In the genomic region with DNA sequence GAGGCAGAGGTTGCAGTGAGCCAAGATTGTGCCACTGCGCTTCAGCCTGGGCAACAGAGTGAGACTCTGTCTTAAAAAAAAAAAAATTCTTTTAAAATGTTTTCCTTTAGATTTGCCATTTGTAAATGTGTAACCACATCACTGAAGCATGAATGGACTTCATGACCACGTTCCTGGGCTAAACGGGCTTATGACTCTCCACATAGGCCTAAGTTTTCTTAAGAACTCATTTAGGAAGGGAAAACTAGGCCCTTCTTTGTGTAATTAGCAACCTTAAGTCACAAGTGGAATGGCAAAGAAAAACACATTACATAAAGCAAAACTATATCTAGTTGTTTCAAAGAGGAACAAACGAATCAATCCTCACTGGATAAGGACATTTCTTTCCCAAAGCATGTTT, we compare ENCODE assay signal across 19 cellular contexts.
DNase-seq lines count a peak whose midpoint lies in the region; ATAC-seq and TF ChIP-seq lines count a peak whose summit lies in the region.
"Had no signal": no experiment of that assay in that cellular context is flagged by ENCODE, and none has a peak within 500 bp of the region (broad histone marks: within the 10 kb centered on the region; RNA-seq: fewer than 3 reads in every experiment).

No MANE protein-coding gene starts in this region.

- no peak for TF ChIP-seq POLR2A in sigmoid colon (IDR thresholded peaks at IDR 0.05)

- TF ChIP-seq CTCF in epithelial cell of proximal tubule (conservative IDR thresholded peaks at IDR 0.05; ENCODE audit: low read depth, low read length) = no peak
- no peak for TF ChIP-seq CTCF in sigmoid colon (IDR thresholded peaks at IDR 0.05)

- H3K4me3 Mint-ChIP-seq in activated naive CD8-positive, alpha-beta T cell treated with anti-CD3 and anti-CD28 coated beads, Interleukin-2, amount 50 U/mL, for 24 hours = no peak overlapping the region
- H3K4me3 Mint-ChIP-seq: CD14-positive monocyte had no signal

- no peak overlapping the region for H3K4me3 ChIP-seq in epithelial cell of proximal tubule (ENCODE audit: low read depth, low read length)
- H3K4me3 ChIP-seq in mesenchymal stem cell (ENCODE audit: insufficient read depth in 1 of 2, low read depth in 1 of 2, low read length in 2 of 2) = no peak overlapping the region
- H3K4me3 ChIP-seq in sigmoid colon = no peak overlapping the region
- H3K4me3 ChIP-seq: SJSA1 had no signal

- intact Hi-C loops in sigmoid colon (cut with DNase I) = no loop called here

- no peak for TF ChIP-seq EP300 in sigmoid colon (IDR thresholded peaks at IDR 0.05)

- 71% methylated on average over 2 of the region's 4 CpGs for WGBS in mesenchymal stem cell
- WGBS in sigmoid colon, 2 donors = 63 to 79% methylated on average over 4 of the region's 4 CpGs

- no peak overlapping the region for H2BK12ac ChIP-seq in mesenchymal stem cell (ENCODE audit: low read length in 2 of 2)

- H3K27ac ChIP-seq in mesenchymal stem cell (ENCODE audit: low read length, poor library complexity, severe bottlenecking) (peak overlapping the region; percentile 76), sigmoid colon (peak overlapping the region; percentile 25 to 74 (median 68))
- H3K27ac ChIP-seq: SJSA1 had no signal

- H3K9me3 Mint-ChIP-seq in activated naive CD8-positive, alpha-beta T cell treated with anti-CD3 and anti-CD28 coated beads, Interleukin-2, amount 50 U/mL, for 24 hours = no peaks in the 10 kb centered on the region

- H3K4me1 Mint-ChIP-seq in activated naive CD8-positive, alpha-beta T cell treated with anti-CD3 and anti-CD28 coated beads, Interleukin-2, amount 50 U/mL, for 24 hours = no peaks in the 10 kb centered on the region
- H3K4me1 Mint-ChIP-seq: CD14-positive monocyte had no signal

- DNase-seq in EH (ENCODE audit: low read depth) (peak; percentile 38), epithelial cell of proximal tubule (ENCODE audit: low read depth) (peak; percentile 73), mesenchymal stem cell (no peak), sigmoid colon (no peak), NCI-H128 (lab: John Stamatoyannopoulos, UW; ENCODE audit: unreplicated experiment) (no peak)
- DNase-seq in activated naive CD8-positive, alpha-beta T cell treated with anti-CD3 and anti-CD28 coated beads, Interleukin-2, amount 50 U/mL, for 24 hours = no peak
- DNase-seq: AML-193, COR-L47, DMS153, EL, NCI-H1417 treated with DMSO at 0.1 percent for 48 hours, NCI-H2029 treated with DMSO at 0.1 percent for 48 hours, NCI-H510A, NCI-H82, PC-3 had no signal

- no peak overlapping the region for H4K8ac ChIP-seq in mesenchymal stem cell (ENCODE audit: low read length)

- H2AK5ac ChIP-seq in mesenchymal stem cell (ENCODE audit: low read length, severe bottlenecking) = no peak overlapping the region

- H3K27ac Mint-ChIP-seq in activated naive CD8-positive, alpha-beta T cell treated with anti-CD3 and anti-CD28 coated beads, Interleukin-2, amount 50 U/mL, for 24 hours = no peak overlapping the region
- H3K27ac Mint-ChIP-seq: CD14-positive monocyte had no signal

- H3K27me3 ChIP-seq in mesenchymal stem cell (ENCODE audit: control insufficient read depth in 1 of 2, insufficient read depth in 1 of 2, low read length in 2 of 2) = no peaks in the 10 kb centered on the region
- H3K27me3 ChIP-seq in sigmoid colon = no peaks in the 10 kb centered on the region
- H3K27me3 ChIP-seq: SJSA1 had no signal

- no peaks in the 10 kb centered on the region for H3K79me1 ChIP-seq in mesenchymal stem cell (replicated peaks; ENCODE audit: low read length, poor library complexity, severe bottlenecking)

- H3K4me2 ChIP-seq in mesenchymal stem cell (ENCODE audit: low read length, poor library complexity, severe bottlenecking) = no peak overlapping the region

- no peaks in the 10 kb centered on the region for H3K36me3 ChIP-seq in mesenchymal stem cell (ENCODE audit: control insufficient read depth in 1 of 2, insufficient read depth in 2 of 2, low read depth in 1 of 2, low read length in 2 of 2)
- peaks cover 0 to 5% (median under 1%) of the 10 kb centered on the region in 4 donors for H3K36me3 ChIP-seq in sigmoid colon
- H3K36me3 ChIP-seq: SJSA1 had no signal

- no peak overlapping the region for H2BK5ac ChIP-seq in mesenchymal stem cell (ENCODE audit: low read depth, low read length, poor library complexity, severe bottlenecking)

- H3K9ac ChIP-seq in mesenchymal stem cell (ENCODE audit: low read length) = no peak overlapping the region

- no peak overlapping the region for H3K18ac ChIP-seq in mesenchymal stem cell (ENCODE audit: low read depth in 1 of 2, low read length in 2 of 2)

- no peaks in the 10 kb centered on the region for H3K27me3 Mint-ChIP-seq in activated naive CD8-positive, alpha-beta T cell treated with anti-CD3 and anti-CD28 coated beads, Interleukin-2, amount 50 U/mL, for 24 hours

- H3K4ac ChIP-seq in mesenchymal stem cell (ENCODE audit: low read depth in 1 of 2, low read length in 2 of 2) = no peak overlapping the region

- no peak overlapping the region for H2BK120ac ChIP-seq in mesenchymal stem cell (ENCODE audit: low read depth, low read length)

- no peak overlapping the region for H3K23ac ChIP-seq in mesenchymal stem cell (ENCODE audit: low read length in 2 of 2)

- no peak for ATAC-seq in activated naive CD8-positive, alpha-beta T cell treated with anti-CD3 and anti-CD28 coated beads, Interleukin-2, amount 50 U/mL, for 24 hours
- ATAC-seq in HG03565 (IDR thresholded peaks at IDR 0.05; ENCODE audit: unreplicated experiment) = no peak
- ATAC-seq in GM19023 (IDR thresholded peaks at IDR 0.05; ENCODE audit: unreplicated experiment) = no peak
- ATAC-seq: PC-3 had no signal

- H3K4me1 ChIP-seq in mesenchymal stem cell (ENCODE audit: control insufficient read depth, insufficient read depth, low read depth, low read length) (no peaks in the 10 kb centered on the region), sigmoid colon (peaks cover 0 to 100% (median 83%) of the 10 kb centered on the region in 4 donors)
- H3K4me1 ChIP-seq: SJSA1 had no signal

- H3K14ac ChIP-seq in mesenchymal stem cell (ENCODE audit: low read length in 2 of 2) = no peak overlapping the region

- no peaks in the 10 kb centered on the region for H3K36me3 Mint-ChIP-seq in activated naive CD8-positive, alpha-beta T cell treated with anti-CD3 and anti-CD28 coated beads, Interleukin-2, amount 50 U/mL, for 24 hours (ENCODE audit: low read depth)
- H3K36me3 Mint-ChIP-seq: CD14-positive monocyte had no signal

- no peak overlapping the region for H2AFZ ChIP-seq in mesenchymal stem cell (ENCODE audit: low read depth, low read length)

- H4K91ac ChIP-seq in mesenchymal stem cell (ENCODE audit: low read length) = no peak overlapping the region

- no peaks in the 10 kb centered on the region for H3K9me3 ChIP-seq in mesenchymal stem cell (ENCODE audit: control insufficient read depth, low read length)
- H3K9me3 ChIP-seq in sigmoid colon = no peaks in the 10 kb centered on the region
- H3K9me3 ChIP-seq: SJSA1 had no signal

- H2BK15ac ChIP-seq in mesenchymal stem cell (ENCODE audit: low read depth, poor library complexity, severe bottlenecking) = no peak overlapping the region

Comparison
In these comparisons a context has a peak if more than half of its experiments do, and no peak if none do; other contexts are left out.
1. DNase-seq: peak in EH (single experiment) and epithelial cell of proximal tubule (single experiment); none in mesenchymal stem cell (single experiment), sigmoid colon (single experiment), NCI-H128 (single experiment) and activated naive CD8-positive, alpha-beta T cell treated with anti-CD3 and anti-CD28 coated beads, Interleukin-2, amount 50 U/mL, for 24 hours (single experiment).